In genomic region chr20:49610701-49611538, GRCh38 we compare ENCODE assay signal across 8 cellular contexts. TPM values are rescaled to one million over a fixed set of nuclear protein-coding genes. Genes with fewer than 3 reads are reported as not detected.
A peak's percentile ranks its signal among the peaks of the same experiment; 100 is the strongest.
DNase-seq lines count a peak whose midpoint lies in the region; ATAC-seq and TF ChIP-seq lines count a peak whose summit lies in the region.

No MANE protein-coding gene starts in this region.

- H3K9me3 ChIP-seq in ascending aorta: no peaks in the 10 kb centered on the region
- H3K9me3 ChIP-seq in iPS DF 6.9 (ENCODE audit: control insufficient read depth, insufficient read depth, low read length): no peaks in the 10 kb centered on the region
- no peaks in the 10 kb centered on the region for H3K9me3 ChIP-seq in skeletal muscle tissue (ENCODE audit: control insufficient read depth in 3 of 3, low read length in 3 of 3)

- H3K4me3 Mint-ChIP-seq in T-helper 2 cell treated with Interferon-gamma antibody and Interleukin-4, amounts not matched to agents 5 μg/mL and 100 μg/mL, for 36 hours: peak overlapping the region; percentile 72

- H3K9me3 Mint-ChIP-seq in T-helper 2 cell treated with Interferon-gamma antibody and Interleukin-4, amounts not matched to agents 5 μg/mL and 100 μg/mL, for 36 hours: no peaks in the 10 kb centered on the region

- no peaks in the 10 kb centered on the region for H3K27me3 Mint-ChIP-seq in T-helper 2 cell treated with Interferon-gamma antibody and Interleukin-4, amounts not matched to agents 5 μg/mL and 100 μg/mL, for 36 hours (ENCODE audit: low read depth)

- H3K27ac ChIP-seq in ascending aorta: no peak overlapping the region
- no peak overlapping the region for H3K27ac ChIP-seq in iPS DF 6.9 (ENCODE audit: low read length)
- no peak overlapping the region for H3K27ac ChIP-seq in skeletal muscle tissue (ENCODE audit: low read depth, low read length)

- H3K4me1 ChIP-seq in ascending aorta: peaks cover 0 to 11% of the 10 kb centered on the region in 2 donors
- no peaks in the 10 kb centered on the region; the same call in 1 of the 2 replicates for H3K4me1 ChIP-seq in iPS DF 6.9 (ENCODE audit: control insufficient read depth, insufficient read depth, low read length)
- H3K4me1 ChIP-seq in skeletal muscle tissue (ENCODE audit: control insufficient read depth in 3 of 3, insufficient read depth in 3 of 3, low read length in 3 of 3): peaks cover 12 to 31% (median 29%) of the 10 kb centered on the region in 3 donors

- H3K4me1 Mint-ChIP-seq in T-helper 2 cell treated with Interferon-gamma antibody and Interleukin-4, amounts not matched to agents 5 μg/mL and 100 μg/mL, for 36 hours (ENCODE audit: low read depth): peaks cover 19% of the 10 kb centered on the region

- peak overlapping the region; percentile 12 to 76 (median 43) for H3K9ac ChIP-seq in skeletal muscle tissue (ENCODE audit: low read depth in 1 of 3, low read length in 3 of 3)

- H3K4me3 ChIP-seq in ascending aorta: peak overlapping the region; percentile 13 to 35
- peak overlapping the region; percentile 20; the same call in 1 of the 2 replicates for H3K4me3 ChIP-seq in iPS DF 6.9 (ENCODE audit: low read length)
- peak overlapping the region; percentile 32 to 69 (median 54) for H3K4me3 ChIP-seq in skeletal muscle tissue (ENCODE audit: low read length in 3 of 3)

- H3K27me3 ChIP-seq in ascending aorta: no peaks in the 10 kb centered on the region
- no peaks in the 10 kb centered on the region for H3K27me3 ChIP-seq in iPS DF 6.9 (ENCODE audit: control insufficient read depth, insufficient read depth, low read length)
- H3K27me3 ChIP-seq in skeletal muscle tissue (ENCODE audit: control insufficient read depth in 3 of 3, insufficient read depth in 3 of 3, low read length in 3 of 3): no peaks in the 10 kb centered on the region

- H3K27ac Mint-ChIP-seq in T-helper 2 cell treated with Interferon-gamma antibody and Interleukin-4, amounts not matched to agents 5 μg/mL and 100 μg/mL, for 36 hours: peak overlapping the region; percentile 64

- no CpG with 5 or more reads among the region's 48 CpGs for WGBS in iPS DF 6.9 (ENCODE audit: insufficient coverage, insufficient read length)

- ATAC-seq in GM21723 (IDR thresholded peaks at IDR 0.05; ENCODE audit: unreplicated experiment) (peak; percentile 50), HG03457 (IDR thresholded peaks at IDR 0.05; ENCODE audit: unreplicated experiment) (no peak)

- H3K36me3 ChIP-seq in ascending aorta: no peaks in the 10 kb centered on the region
- H3K36me3 ChIP-seq in iPS DF 6.9 (ENCODE audit: control insufficient read depth, insufficient read depth, low read length): no peaks in the 10 kb centered on the region
- H3K36me3 ChIP-seq in skeletal muscle tissue (ENCODE audit: control insufficient read depth in 3 of 3, insufficient read depth in 3 of 3, low read length in 3 of 3): no peaks in the 10 kb centered on the region

- peaks cover 13% of the 10 kb centered on the region for H3K36me3 Mint-ChIP-seq in T-helper 2 cell treated with Interferon-gamma antibody and Interleukin-4, amounts not matched to agents 5 μg/mL and 100 μg/mL, for 36 hours (ENCODE audit: low read depth)

- intact Hi-C loops in ascending aorta (cut with DNase I): loop anchor here (1.0 to 5.0 kb wide), 5 partner anchors 211 to 318 kb away; no protein-coding TSS in a partner anchor

- peak; percentile 99 to 100 (median 100) for TF ChIP-seq CTCF in ascending aorta (IDR thresholded peaks at IDR 0.05)

- peak; percentile 53 for DNase-seq in COR-L47 (lab: John Stamatoyannopoulos, UW)
- peak; percentile 66 for DNase-seq in NCI-H1092 treated with DMSO at 0.1 percent for 48 hours (lab: John Stamatoyannopoulos, UW)
- DNase-seq in T-helper 2 cell treated with Interferon-gamma antibody and Interleukin-4, amounts not matched to agents 5 μg/mL and 100 μg/mL, for 36 hours (ENCODE audit: low spot score): peak; percentile 80
- no peak for DNase-seq in ascending aorta (ENCODE audit: low spot score in 2 of 2)
- DNase-seq in iPS DF 6.9 (ENCODE audit: low read depth, low spot score): peak; percentile 74

RNA-seq across cellular contexts. Expression of gene PTGIS, which starts 43.0 kb away (rescaled TPM):
- total RNA-seq in ascending aorta (288 TPM), skeletal muscle tissue (25.6 TPM)

Comparison
In these comparisons a context has a peak if more than half of its experiments do, and no peak if none do; other contexts are left out.
1. DNase-seq: peak in COR-L47 (single experiment), NCI-H1092 treated with DMSO at 0.1 percent for 48 hours (single experiment), T-helper 2 cell treated with Interferon-gamma antibody and Interleukin-4, amounts not matched to agents 5 μg/mL and 100 μg/mL, for 36 hours (single experiment) and iPS DF 6.9 (single experiment); none in ascending aorta (0 of 2).
2. RNA of gene PTGIS, which starts 43.0 kb away (total RNA-seq): 288 TPM in ascending aorta (single experiment); 25.6 TPM in skeletal muscle tissue (single experiment); every median in the first group is over 10 times any median in the second.
3. Peak in every context shown above with its lines, with median percentiles within 50 percentile points of each other: H3K4me3 ChIP-seq.